Comparison of ENCODE assay signal across 8 cellular contexts in the genomic region with DNA sequence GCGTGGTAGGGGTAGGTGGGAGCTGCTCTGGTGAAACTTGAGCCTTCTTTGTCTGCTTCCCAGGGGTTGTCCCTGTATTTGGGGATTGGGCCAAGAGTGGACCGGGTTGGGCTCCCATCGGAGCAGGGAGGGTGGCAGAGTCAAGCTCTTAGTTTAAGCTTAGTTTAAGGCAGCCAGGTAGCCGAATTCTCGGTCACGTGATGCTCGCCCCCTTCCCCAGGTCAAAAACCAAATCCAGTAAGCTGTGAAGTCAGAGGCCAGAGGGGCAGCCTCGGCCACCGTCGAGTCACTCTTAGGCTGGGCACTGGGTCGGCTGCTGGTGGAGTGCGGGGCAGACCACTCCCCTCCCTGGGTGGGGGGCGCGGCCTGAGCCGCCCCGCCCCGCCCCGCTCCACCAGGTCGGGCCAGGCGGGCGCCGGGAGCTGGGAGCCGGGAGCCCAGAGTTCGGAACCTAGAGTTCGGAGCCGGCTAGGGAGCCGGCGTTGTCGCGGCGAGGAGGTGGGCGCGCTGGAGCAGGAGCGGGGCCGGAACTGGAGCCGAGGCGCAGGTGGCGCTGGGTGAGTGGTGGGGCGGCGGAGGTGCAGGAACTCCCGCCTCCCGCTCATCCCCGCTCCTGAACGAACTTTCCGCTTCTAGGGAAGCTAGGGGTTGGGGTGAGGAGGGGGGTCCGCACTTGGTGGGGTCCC. TPM values are rescaled to one million over a fixed set of nuclear protein-coding genes. Genes with fewer than 3 reads are reported as not detected.
DNase-seq lines count a peak whose midpoint lies in the region; ATAC-seq, FAIRE-seq and TF ChIP-seq lines count a peak whose summit lies in the region.

No MANE protein-coding gene starts in this region.

- H3K27me3 Mint-ChIP-seq in CD4-positive, alpha-beta T cell, result no peaks in the 10 kb centered on the region
- H3K27me3 Mint-ChIP-seq in GM23338 (ENCODE audit: insufficient read depth, low read depth, poor library complexity) (peaks cover 28% of the 10 kb centered on the region), astrocyte (ENCODE audit: low read depth, unreplicated experiment) (no peaks in the 10 kb centered on the region)

- peaks cover 25% of the 10 kb centered on the region for H3K4me1 Mint-ChIP-seq in CD4-positive, alpha-beta T cell (ENCODE audit: low read depth)
- H3K4me1 Mint-ChIP-seq in GM23338 (peaks cover 42% of the 10 kb centered on the region), astrocyte (ENCODE audit: low read depth, unreplicated experiment) (peaks cover 13% of the 10 kb centered on the region)

- H3K4me3 Mint-ChIP-seq in CD4-positive, alpha-beta T cell, result peak overlapping the region; percentile 90
- H3K4me3 Mint-ChIP-seq in GM23338 (peak overlapping the region; percentile 76), astrocyte (ENCODE audit: unreplicated experiment) (peak overlapping the region; percentile 91)

- H3K9ac ChIP-seq in PC-3 (ENCODE audit: low read length) (peak overlapping the region; percentile 95), astrocyte (ENCODE audit: low read length) (peak overlapping the region; percentile 94)

- H3K9me3 Mint-ChIP-seq in CD4-positive, alpha-beta T cell, result no peaks in the 10 kb centered on the region
- H3K9me3 Mint-ChIP-seq in GM23338, result no peaks in the 10 kb centered on the region; the same call in 2 of the 3 replicates
- H3K9me3 Mint-ChIP-seq in astrocyte (ENCODE audit: unreplicated experiment), result peaks cover 4% of the 10 kb centered on the region

- H3K36me3 Mint-ChIP-seq in CD4-positive, alpha-beta T cell (ENCODE audit: low read depth), result peaks cover 29% of the 10 kb centered on the region
- H3K36me3 Mint-ChIP-seq in GM23338 (ENCODE audit: low read depth) (peaks cover 29% of the 10 kb centered on the region), astrocyte (ENCODE audit: low read depth, unreplicated experiment) (peaks cover 7% of the 10 kb centered on the region)

- H3K79me2 ChIP-seq in GM23338 (replicated peaks; ENCODE audit: insufficient read depth) (peaks cover 21% of the 10 kb centered on the region), PC-3 (ENCODE audit: low read length) (peaks cover 33% of the 10 kb centered on the region), astrocyte (ENCODE audit: insufficient read depth, low read length) (peaks cover 26% of the 10 kb centered on the region)

- no peaks in the 10 kb centered on the region for H3K9me3 ChIP-seq in CD4-positive, alpha-beta T cell (ENCODE audit: control insufficient read depth, low read length)
- H3K9me3 ChIP-seq in PC-3 (ENCODE audit: low read length) (no peaks in the 10 kb centered on the region), astrocyte (ENCODE audit: insufficient read depth, low read depth, low read length) (no peaks in the 10 kb centered on the region)

- peak overlapping the region; percentile 82 for H3K27ac ChIP-seq in CD4-positive, alpha-beta T cell (ENCODE audit: low read depth, low read length)
- H3K27ac ChIP-seq in GM23338 (ENCODE audit: low read depth), result peak overlapping the region; percentile 95
- H3K27ac ChIP-seq in PC-3 (ENCODE audit: low read length), result peak overlapping the region; percentile 76
- H3K27ac ChIP-seq in astrocyte (ENCODE audit: low read depth, low read length), result no peak overlapping the region

- peak overlapping the region; percentile 81 for H3K27ac Mint-ChIP-seq in CD4-positive, alpha-beta T cell
- H3K27ac Mint-ChIP-seq in GM23338 (peak overlapping the region; percentile 96), astrocyte (ENCODE audit: unreplicated experiment) (peak overlapping the region; percentile 53)

- CTCF ChIA-PET in CD4-positive, alpha-beta T cell (lab: Charles Lee), result interaction anchor here (0.7 to 3.6 kb wide), 7 partner anchors 8 to 146 kb away, joined by 3 to 20 read pairs (median 4); no protein-coding TSS in a partner anchor
- CTCF ChIA-PET in PC-3 (lab: Charles Lee), result interaction anchor here (0.6 kb wide), 1 partner anchor 242 kb away, joined by 4 read pairs; no protein-coding TSS in a partner anchor

- no peak for TF ChIP-seq CTCF in CD4-positive, alpha-beta T cell (IDR thresholded peaks at IDR 0.05)
- TF ChIP-seq CTCF in GM23338 (conservative IDR thresholded peaks at IDR 0.05; ENCODE audit: low read depth in 2 of 2) (no peak), PC-3 (conservative IDR thresholded peaks at IDR 0.05; ENCODE audit: low read depth, low read length) (no peak), astrocyte (IDR thresholded peaks at IDR 0.05; ENCODE audit: insufficient read depth, low read depth, low read length) (no peak)

- ATAC-seq in CD4-positive, alpha-beta T cell (ENCODE audit: poor library complexity), result peak; percentile 25
- ATAC-seq in GM23338 (peak; percentile 56), PC-3 (peak; percentile 11)

- no peak for FAIRE-seq in astrocyte (lab: Jason Lieb, UNC)

- H4K20me1 ChIP-seq in GM23338 (replicated peaks; ENCODE audit: insufficient read depth) (no peaks in the 10 kb centered on the region; the same call in 1 of the 2 replicates), PC-3 (ENCODE audit: low read length) (no peaks in the 10 kb centered on the region), astrocyte (ENCODE audit: insufficient read depth, low read length) (peaks cover 9% of the 10 kb centered on the region)

- no peaks in the 10 kb centered on the region for H3K27me3 ChIP-seq in CD4-positive, alpha-beta T cell (ENCODE audit: control insufficient read depth, insufficient read depth, low read length)
- H3K27me3 ChIP-seq in GM23338 (ENCODE audit: insufficient read depth) (no peaks in the 10 kb centered on the region), PC-3 (ENCODE audit: low read length) (no peaks in the 10 kb centered on the region), astrocyte (ENCODE audit: insufficient read depth, low read length) (no peaks in the 10 kb centered on the region)

- H3K4me2 ChIP-seq in GM23338 (peak overlapping the region; percentile 97), PC-3 (ENCODE audit: low read length) (peak overlapping the region; percentile 99), astrocyte (ENCODE audit: low read length) (peak overlapping the region; percentile 93)

- H2AFZ ChIP-seq in GM23338 (peak overlapping the region; percentile 90), PC-3 (ENCODE audit: low read length) (peak overlapping the region; percentile 91), astrocyte (ENCODE audit: low read depth, low read length) (peak overlapping the region; percentile 82)

- no peaks in the 10 kb centered on the region for H3K9me2 ChIP-seq in GM23338 (ENCODE audit: insufficient read depth)
- H3K9me2 ChIP-seq in PC-3 (replicated peaks; ENCODE audit: low read length), result no peaks in the 10 kb centered on the region

- DNase-seq in CD4-positive, alpha-beta T cell, result peak in 6 of 10 experiments; percentile 15 to 56 (median 30)
- DNase-seq in GM23338 (ENCODE audit: low spot score), result peak; percentile 86
- DNase-seq in PC-3, result peak; percentile 28
- DNase-seq in astrocyte (ENCODE audit: low read depth), result no peak
- peak; percentile 86 for DNase-seq in iPS-NIHi11 (ENCODE audit: low spot score)
- DNase-seq in stimulated activated CD4-positive, alpha-beta T cell treated with anti-CD3 and anti-CD28 coated beads, Interleukin-15, amount 100 ng/mL, for 24 hours, result peak; percentile 60
- no peak for DNase-seq in NCI-H524 (lab: John Stamatoyannopoulos, UW)
- no peak for DNase-seq in NCI-H187 treated with DMSO at 0.1 percent for 48 hours (lab: John Stamatoyannopoulos, UW)

- H3K4me3 ChIP-seq in GM23338, result peak overlapping the region; percentile 90
- H3K4me3 ChIP-seq in PC-3 (ENCODE audit: low read length), result peak overlapping the region; percentile 88
- peak overlapping the region; percentile 89 for H3K4me3 ChIP-seq in astrocyte (ENCODE audit: insufficient read depth, low read depth, low read length)

- intact Hi-C loops in CD4-positive, alpha-beta T cell (cut with DNase I, micrococcal nuclease), result no loop called here
- intact Hi-C loops in PC-3 (cut with micrococcal nuclease), result no loop called here

- H3K4me1 ChIP-seq in GM23338 (ENCODE audit: insufficient read depth) (peaks cover 36% of the 10 kb centered on the region), PC-3 (ENCODE audit: insufficient read depth, low read length) (peaks cover 35% of the 10 kb centered on the region), astrocyte (ENCODE audit: insufficient read depth, low read length) (peaks cover 33% of the 10 kb centered on the region)

- H3K36me3 ChIP-seq in GM23338 (ENCODE audit: insufficient read depth) (peaks cover 16% of the 10 kb centered on the region), PC-3 (ENCODE audit: low read depth, low read length) (no peaks in the 10 kb centered on the region; the same call in 1 of the 2 replicates), astrocyte (ENCODE audit: insufficient read depth, low read length) (peaks cover 5% of the 10 kb centered on the region)

- H3F3A ChIP-seq in GM23338 (replicated peaks; ENCODE audit: low read depth), result peaks cover 30% of the 10 kb centered on the region
- H3F3A ChIP-seq in PC-3 (ENCODE audit: low read length, unreplicated experiment), result no peaks in the 10 kb centered on the region

- BruUV-seq in PC-3 (replicated peaks; lab: Mats Ljungman, UMichigan), result no TSS peak

- POLR2A ChIA-PET in CD4-positive, alpha-beta T cell (lab: Charles Lee), result interaction anchor here (0.8 to 5.1 kb wide), 5 partner anchors 10 to 64 kb away, joined by 3 to 44 read pairs (median 10); a partner anchor contains a TSS
- POLR2A ChIA-PET in PC-3 (lab: Charles Lee; ENCODE audit: unreplicated experiment), result no interaction called here

RNA-seq across cellular contexts. Expression of a gene that starts 2.8 kb away (rescaled TPM):
- 1 to 10 TPM; 9.0 to 9.6 TPM for total RNA-seq in CD4-positive, alpha-beta T cell
- total RNA-seq in GM23338 (2014; rRNA removed; shearing (Covaris generic)), result 62.8 and 88.3 TPM in 2 replicates
- polyA plus RNA-seq in GM23338 (2016; fragmentation: Nextera tagmentation; extraction: Ambion mirVana), result 27.6 and 28.8 TPM in 2 replicates
- total RNA-seq in PC-3 (2014; rRNA removed) (58.3 and 67.2 TPM in 2 replicates), astrocyte (69.9 and 73.9 TPM in 2 replicates)

RNA-seq across cellular contexts. Expression of a gene that starts 9.5 kb away (rescaled TPM):
- total RNA-seq in CD4-positive, alpha-beta T cell, result 1 to 10 TPM; 2.7 to 2.8 TPM
- total RNA-seq in GM23338 (2014; rRNA removed; shearing (Covaris generic)), result 24.5 and 29.4 TPM in 2 replicates
- polyA plus RNA-seq in GM23338 (2016; fragmentation: Nextera tagmentation; extraction: Ambion mirVana), result 11.4 and 12.2 TPM in 2 replicates
- 7.5 and 8.0 TPM in 2 replicates for total RNA-seq in PC-3 (2014; rRNA removed)
- total RNA-seq in astrocyte, result 12.9 TPM in 2 replicates

RNA-seq across cellular contexts. Expression of a gene that starts 9.5 kb away (rescaled TPM):
- 10 to 100 TPM; 28.5 to 31.0 TPM for total RNA-seq in CD4-positive, alpha-beta T cell
- 60.4 and 76.9 TPM in 2 replicates for total RNA-seq in GM23338 (2014; rRNA removed; shearing (Covaris generic))
- 124 and 126 TPM in 2 replicates for polyA plus RNA-seq in GM23338 (2016; fragmentation: Nextera tagmentation; extraction: Ambion mirVana)
- total RNA-seq in PC-3 (2014; rRNA removed) (81.0 and 90.5 TPM in 2 replicates), astrocyte (61.3 and 75.1 TPM in 2 replicates)

RNA-seq across cellular contexts. Expression of a gene that starts 27.5 kb away (rescaled TPM):
- 1 to 10 TPM; 1.1 to 1.6 TPM for total RNA-seq in CD4-positive, alpha-beta T cell
- 7.3 and 8.5 TPM in 2 replicates for total RNA-seq in GM23338 (2014; rRNA removed; shearing (Covaris generic))
- 5.3 and 6.3 TPM in 2 replicates for polyA plus RNA-seq in GM23338 (2016; fragmentation: Nextera tagmentation; extraction: Ambion mirVana)
- 2.6 TPM in 2 replicates for total RNA-seq in PC-3 (2014; rRNA removed)
- total RNA-seq in astrocyte, result 5.9 and 7.1 TPM in 2 replicates

RNA-seq across cellular contexts. Expression of a gene that starts 34.1 kb away (rescaled TPM):
- total RNA-seq in CD4-positive, alpha-beta T cell, result 1 to 10 TPM; 1.7 to 3.1 TPM
- 1.7 and 2.3 TPM in 2 replicates for total RNA-seq in GM23338 (2014; rRNA removed; shearing (Covaris generic))
- 1.5 and 1.7 TPM in 2 replicates for polyA plus RNA-seq in GM23338 (2016; fragmentation: Nextera tagmentation; extraction: Ambion mirVana)
- 2.5 and 2.8 TPM in 2 replicates for total RNA-seq in PC-3 (2014; rRNA removed)
- 2.2 and 4.5 TPM in 2 replicates for total RNA-seq in astrocyte

Comparison
In these comparisons a context has a peak if more than half of its experiments do, and no peak if none do; other contexts are left out.
1. DNase-seq: peak in CD4-positive, alpha-beta T cell (6 of 10), GM23338 (single experiment), PC-3 (single experiment), iPS-NIHi11 (single experiment) and stimulated activated CD4-positive, alpha-beta T cell treated with anti-CD3 and anti-CD28 coated beads, Interleukin-15, amount 100 ng/mL, for 24 hours (single experiment); none in astrocyte (single experiment), NCI-H524 (0 of 2) and NCI-H187 treated with DMSO at 0.1 percent for 48 hours (single experiment).
2. Peak in every context shown above with its lines, with median percentiles within 50 percentile points of each other: ATAC-seq, H3K27ac Mint-ChIP-seq, H3K4me3 Mint-ChIP-seq, H2AFZ ChIP-seq, H3K4me2 ChIP-seq and H3K4me3 ChIP-seq.